Comparison of ENCODE assay signal across 8 cellular contexts in the genomic region with DNA sequence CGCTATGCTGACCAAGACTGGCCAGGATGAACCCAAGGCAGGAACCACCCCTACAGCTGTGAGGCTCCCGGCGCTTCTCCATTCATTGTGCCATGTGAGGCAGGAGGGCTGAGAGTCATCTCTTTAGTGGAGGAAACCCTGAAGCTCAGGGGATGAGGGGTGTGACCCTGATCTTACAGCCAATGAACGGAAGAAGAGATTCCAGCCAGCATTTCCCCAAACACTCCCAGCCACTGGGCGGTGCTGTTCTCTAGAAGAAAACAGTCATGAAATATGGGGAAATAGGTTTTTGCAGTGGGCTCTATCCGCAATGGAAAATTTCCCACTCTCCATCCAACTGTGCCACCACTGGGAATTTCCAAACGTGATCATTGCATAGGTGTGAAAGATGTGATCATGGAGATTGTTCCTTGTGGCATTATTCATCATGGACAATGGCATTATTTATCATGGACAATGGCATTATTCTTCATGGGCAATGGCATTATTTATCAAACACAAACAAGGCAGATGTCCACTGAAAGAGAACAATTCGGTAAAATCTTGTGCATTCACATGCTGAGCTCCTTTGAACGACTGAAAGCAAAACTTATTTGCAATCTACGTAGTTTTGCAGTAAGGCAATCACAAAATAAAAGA. TPM values are rescaled to one million over a fixed set of nuclear protein-coding genes. Genes with fewer than 3 reads are reported as not detected.
DNase-seq lines count a peak whose midpoint lies in the region; ATAC-seq and TF ChIP-seq lines count a peak whose summit lies in the region.

No MANE protein-coding gene starts in this region.

- intact Hi-C loops in testis (cut with DNase I; ENCODE audit: low total_unique reads): loop anchor here (10.0 kb wide), 1 partner anchor 88 kb away; no protein-coding TSS in a partner anchor

- no peak for ATAC-seq in HG03108 (IDR thresholded peaks at IDR 0.05; ENCODE audit: unreplicated experiment)

- no peak for TF ChIP-seq POLR2A in testis (IDR thresholded peaks at IDR 0.05)

- WGBS in testis, 2 donors: 39 to 42% methylated on average over 10 of the region's 10 CpGs

- H3K9me3 ChIP-seq in OCI-LY3 (ENCODE audit: insufficient read depth, low read length): no peaks in the 10 kb centered on the region
- no peaks in the 10 kb centered on the region for H3K9me3 ChIP-seq in testis
- H3K9me3 ChIP-seq in MG63: no peaks in the 10 kb centered on the region

- H3K4me1 ChIP-seq in OCI-LY3 (ENCODE audit: low read length): no peaks in the 10 kb centered on the region
- no peaks in the 10 kb centered on the region for H3K4me1 ChIP-seq in testis

- H3K27me3 ChIP-seq in OCI-LY3 (ENCODE audit: low read depth, low read length) (0 out of 2 replicates have a peak, but pooled peaks cover 5% of the 10 kb centered on the region), testis (no peaks in the 10 kb centered on the region), MG63 (peaks cover 14% of the 10 kb centered on the region)

- no peak overlapping the region for H2AFZ ChIP-seq in OCI-LY3 (ENCODE audit: low read depth, low read length)

- H3K27ac ChIP-seq in OCI-LY3 (ENCODE audit: low read length) (no peak overlapping the region), testis (no peak overlapping the region)

- no peak overlapping the region for H3K4me2 ChIP-seq in OCI-LY3 (ENCODE audit: low read length)

- no peaks in the 10 kb centered on the region for H4K20me1 ChIP-seq in OCI-LY3 (ENCODE audit: insufficient read depth, low read length)

- H3K36me3 ChIP-seq in OCI-LY3 (replicated peaks; ENCODE audit: low read depth, low read length): no peaks in the 10 kb centered on the region
- H3K36me3 ChIP-seq in testis (ENCODE audit: low read depth, missing control alignments): no peaks in the 10 kb centered on the region
- H3K36me3 ChIP-seq in MG63: no peaks in the 10 kb centered on the region

- H3K4me3 ChIP-seq in OCI-LY3 (ENCODE audit: low read length) (no peak overlapping the region), fibroblast of mammary gland (ENCODE audit: control insufficient read depth, low read depth, low read length) (no peak overlapping the region), testis (no peak overlapping the region), MG63 (no peak overlapping the region)

- H3K79me2 ChIP-seq in OCI-LY3 (ENCODE audit: low read length): no peaks in the 10 kb centered on the region

- peak; percentile 18 for TF ChIP-seq CTCF in OCI-LY3 (IDR thresholded peaks at IDR 0.05; ENCODE audit: low read depth, low read length)
- TF ChIP-seq CTCF in fibroblast of mammary gland (conservative IDR thresholded peaks at IDR 0.05; ENCODE audit: control insufficient read depth, insufficient read depth, low read depth, low read length): peak; percentile 53
- peak in 2 of 3 experiments; percentile 11 to 18 for TF ChIP-seq CTCF in testis (IDR thresholded peaks at IDR 0.05)

- no peak overlapping the region for H3K9ac ChIP-seq in OCI-LY3 (ENCODE audit: low read length)

- peak; percentile 34 for DNase-seq in COR-L47 (lab: John Stamatoyannopoulos, UW)
- DNase-seq in H4 (ENCODE audit: low spot score): peak; percentile 27
- DNase-seq in fibroblast of mammary gland (ENCODE audit: low read depth): peak; percentile 44
- peak; percentile 40 for DNase-seq in testis
- no peak for DNase-seq in epidermal melanocyte (ENCODE audit: insufficient read length, low spot score)
- DNase-seq in MG63: no peak

RNA-seq across cellular contexts. Expression of a gene that starts 14.0 kb away (rescaled TPM):
- 0.02 TPM in 1 of 2 replicates, not detected in the other for total RNA-seq in H4 (2014; rRNA removed; shearing (Covaris generic))
- total RNA-seq in testis: 1 to 10 TPM; 2.0 to 2.4 TPM
- polyA plus RNA-seq in testis (ENCODE audit: insufficient read depth, low read depth, low replicate concordance): 1.9 TPM
- not detected in 2 replicates for total RNA-seq in MG63 (2014; rRNA removed; shearing (Covaris generic); ENCODE audit: low replicate concordance)

RNA-seq across cellular contexts. Expression of a gene that starts 29.6 kb away (rescaled TPM):
- not detected in 2 replicates for total RNA-seq in H4 (2014; rRNA removed; shearing (Covaris generic))
- not detected for total RNA-seq in testis
- polyA plus RNA-seq in testis (ENCODE audit: insufficient read depth, low read depth, low replicate concordance): 0.66 TPM
- total RNA-seq in MG63 (2014; rRNA removed; shearing (Covaris generic); ENCODE audit: low replicate concordance): not detected in 2 replicates

Comparison
In these comparisons a context has a peak if more than half of its experiments do, and no peak if none do; other contexts are left out.
1. DNase-seq: peak in COR-L47 (single experiment), H4 (single experiment), fibroblast of mammary gland (single experiment) and testis (single experiment); none in epidermal melanocyte (single experiment) and MG63 (single experiment).
2. Peak in every context shown above with its lines, with median percentiles within 50 percentile points of each other: CTCF ChIP-seq.